8 cellular contexts compared by ENCODE assay signal in the genomic region with DNA sequence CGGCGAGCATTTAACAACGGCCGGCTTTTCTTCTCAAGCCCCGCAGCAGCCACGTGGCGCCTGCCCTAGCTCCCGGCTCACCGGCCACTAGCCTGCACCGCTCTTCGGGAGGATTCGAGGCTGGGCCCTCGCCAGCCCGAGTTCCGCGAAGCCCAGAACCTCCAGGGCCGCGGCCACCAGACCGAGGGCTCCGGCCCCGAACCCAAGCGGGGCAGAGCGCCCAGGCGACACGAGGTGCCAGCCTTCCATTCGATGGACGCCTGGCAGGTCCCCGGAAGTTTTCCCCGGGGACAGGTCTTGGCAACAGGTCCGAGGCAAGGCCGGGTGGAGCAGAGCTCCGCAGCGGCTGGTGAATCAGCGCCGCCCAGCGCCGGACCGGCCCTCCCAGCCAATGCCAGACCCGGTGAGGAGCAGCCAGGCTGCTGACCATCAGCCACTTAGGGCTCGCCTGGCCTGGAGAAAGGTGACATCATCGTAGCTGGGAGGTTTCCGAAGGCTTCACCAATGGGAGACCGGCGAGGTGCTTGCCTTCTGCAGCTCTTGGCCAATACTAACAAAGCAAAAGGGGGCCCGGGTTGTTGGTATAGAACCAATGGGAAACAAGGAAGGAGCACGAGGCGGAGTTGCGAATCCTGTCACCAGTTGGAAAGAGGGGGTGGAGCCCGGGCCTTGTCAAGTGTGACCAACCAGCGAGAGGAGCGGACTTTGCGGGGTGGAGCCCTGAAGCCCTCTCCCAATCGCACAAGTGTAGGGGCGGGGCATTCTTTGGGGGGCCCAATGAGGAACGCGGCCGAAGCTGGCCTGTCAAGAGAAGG.
DNase-seq lines count a peak whose midpoint lies in the region; ATAC-seq, FAIRE-seq and TF ChIP-seq lines count a peak whose summit lies in the region.

No MANE protein-coding gene starts in this region.

- peak; percentile 99 for FAIRE-seq in islet of Langerhans (lab: Jason Lieb, UNC)

- peak; percentile 20 for TF ChIP-seq CTCF in AG09319 (IDR thresholded peaks at IDR 0.05; ENCODE audit: low read depth, low read length)

- peak; percentile 77 for TF ChIP-seq POLR2A in GM18951 (IDR thresholded peaks at IDR 0.05; ENCODE audit: extremely low read depth, insufficient read depth, insufficient read length)

- peak; percentile 84 for ATAC-seq in HG03196 (IDR thresholded peaks at IDR 0.05; ENCODE audit: unreplicated experiment)

- DNase-seq in AG09319 (ENCODE audit: extremely low read depth, low read depth) (peak; percentile 100), NCI-H345 (lab: John Stamatoyannopoulos, UW) (peak; percentile 100), cerebellar cortex (ENCODE audit: low spot score) (peak; percentile 100)
- DNase-seq in activated CD4-positive, CD25-positive, alpha-beta regulatory T cell treated with anti-CD3 and anti-CD28 coated beads, Interleukin-2, amount 50 U/mL, for 16 hours (ENCODE audit: low read depth, low spot score), result peak; percentile 100
- peak; percentile 99 for DNase-seq in stimulated activated CD4-positive, alpha-beta T cell treated with anti-CD3 and anti-CD28 coated beads, Interleukin-12 subunit alpha, Interleukin-12 subunit beta, amount 100 ng/mL, for 4 hours

- in situ Hi-C loops in GM18951 (cut with MboI; ENCODE audit: low sequenced_read_pairs, unreplicated experiment), result loop anchor here (5.0 to 10.0 kb wide), 2 partner anchors 160 to 233 kb away; no protein-coding TSS in a partner anchor

Comparison
In these comparisons a context has a peak if more than half of its experiments do, and no peak if none do; other contexts are left out.
1. Peak in every context shown above with its lines: DNase-seq and ATAC-seq.